In the genomic region with DNA sequence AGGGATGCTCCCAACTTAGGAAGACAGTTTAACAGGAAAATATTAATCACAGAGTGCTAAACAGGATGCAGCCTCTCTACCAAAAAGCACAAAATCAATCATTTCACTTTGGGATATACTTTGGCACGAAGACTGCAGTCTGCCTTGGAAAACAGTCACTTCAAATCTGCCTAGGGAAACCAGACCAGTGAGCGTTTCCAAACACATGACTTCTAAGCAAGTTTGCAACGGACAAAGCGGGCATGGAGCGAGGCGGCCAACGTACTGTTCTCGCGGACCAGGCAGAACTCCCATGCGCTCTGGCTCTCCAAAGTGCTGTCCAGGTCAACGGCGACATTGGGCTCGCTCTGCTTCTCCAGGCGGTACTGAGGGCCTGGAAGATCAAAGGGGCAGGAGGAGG, we compare ENCODE assay signal across 25 cellular contexts.
DNase-seq lines count a peak whose midpoint lies in the region; ATAC-seq, FAIRE-seq and TF ChIP-seq lines count a peak whose summit lies in the region.
"Had no signal": no experiment of that assay in that cellular context is flagged by ENCODE, and none has a peak within 500 bp of the region (broad histone marks: within the 10 kb centered on the region; RNA-seq: fewer than 3 reads in every experiment).

No MANE protein-coding gene starts in this region.

- no peaks in the 10 kb centered on the region for H3K9me3 ChIP-seq in kidney (ENCODE audit: control insufficient read depth in 1 of 2, low read length in 2 of 2)
- H3K9me3 ChIP-seq: mucosa of descending colon, psoas muscle had no signal

- H3K9me3 Mint-ChIP-seq in brain (peaks cover 6 to 19% (median 17%) of the 10 kb centered on the region in 5 experiments), nephron progenitor cell (no peaks in the 10 kb centered on the region)
- H3K9me3 Mint-ChIP-seq: activated naive CD4-positive, alpha-beta T cell treated with anti-CD3 and anti-CD28 coated beads, Interleukin-2, amount 50 U/mL, for 72 hours had no signal

- H3K4me1 Mint-ChIP-seq in brain = peaks cover 37% of the 10 kb centered on the region
- peaks cover 33% of the 10 kb centered on the region for H3K4me1 Mint-ChIP-seq in nephron progenitor cell

- no peak overlapping the region for H3K4me3 ChIP-seq in AG10803 (ENCODE audit: low read length)
- no peak overlapping the region for H3K4me3 ChIP-seq in kidney (ENCODE audit: low read length in 2 of 2)
- H3K4me3 ChIP-seq: GM12878, mucosa of descending colon, psoas muscle had no signal

- H3K4me3 Mint-ChIP-seq in brain (no peak overlapping the region), nephron progenitor cell (no peak overlapping the region)

- H3K36me3 Mint-ChIP-seq in brain (peaks cover 41% of the 10 kb centered on the region), nephron progenitor cell (ENCODE audit: low read depth) (peaks cover 15% of the 10 kb centered on the region)

- intact Hi-C loops in left ventricle myocardium superior (cut with micrococcal nuclease) (no loop called here), kidney (cut with DNase I) (no loop called here)

- H3K27me3 Mint-ChIP-seq in brain (no peaks in the 10 kb centered on the region), nephron progenitor cell (ENCODE audit: low read depth, poor library complexity) (no peaks in the 10 kb centered on the region)

- H3K4me1 ChIP-seq in kidney (ENCODE audit: control insufficient read depth in 1 of 2, insufficient read depth in 1 of 2, low read depth in 1 of 2, low read length in 2 of 2) = peaks cover 2 to 4% of the 10 kb centered on the region in 2 donors

- peak overlapping the region in 1 of 2 donors; percentile 16 for H3K27ac ChIP-seq in kidney (ENCODE audit: low read depth in 2 of 2, low read length in 2 of 2)
- H3K27ac ChIP-seq: psoas muscle had no signal

- DNase-seq in AG10803 (ENCODE audit: low read depth) (peak; percentile 26), left ventricle myocardium superior (peak; percentile 52), nephron progenitor cell (peak; percentile 10), NCI-H226 (no peak), kidney (no peak), DMS53 (lab: John Stamatoyannopoulos, UW) (no peak), AML-193 (lab: John Stamatoyannopoulos, UW) (no peak)
- DNase-seq: activated T-cell treated with anti-CD3 and anti-CD28 coated beads, Interleukin-2, amount 50 U/mL, for 48 hours; DMS79 treated with DMSO at 0.1 percent for 48 hours; mucosa of descending colon; NCI-H1048; NCI-H2029; NCI-H345; OCI-M1; SIG-M5; stimulated activated CD4-positive, alpha-beta T cell treated with anti-CD3 and anti-CD28 coated beads, Interleukin-4, amount 100 ng/mL, for 1 hour; stimulated activated naive CD8-positive, alpha-beta T cell treated with anti-CD3 and anti-CD28 coated beads, Interleukin-15, Interleukin-2, amounts not matched to agents 100 U/mL and 50 U/mL, for 24 hours; trophoblast cell had no signal

- TF ChIP-seq CTCF in AG10803 (conservative IDR thresholded peaks at IDR 0.05; ENCODE audit: low read length) = no peak
- TF ChIP-seq CTCF in brain (conservative IDR thresholded peaks at IDR 0.05) = no peak
- TF ChIP-seq CTCF in nephron progenitor cell (IDR thresholded peaks at IDR 0.05) = no peak
- TF ChIP-seq CTCF in kidney (IDR thresholded peaks at IDR 0.05; ENCODE audit: borderline replicate concordance, extremely low read depth, insufficient read depth) = no peak

- no peak for FAIRE-seq in kidney (lab: Jason Lieb, UNC)
- FAIRE-seq: A204.1, GM12878, TTC549 had no signal

- H3K36me3 ChIP-seq in kidney (ENCODE audit: control insufficient read depth in 1 of 2, insufficient read depth in 2 of 2, low read length in 2 of 2) = no peaks in the 10 kb centered on the region

- no peak overlapping the region for H3K9ac ChIP-seq in kidney (ENCODE audit: low read length in 2 of 2)

- peak; percentile 55 for ATAC-seq in left ventricle myocardium superior
- ATAC-seq: activated naive CD4-positive, alpha-beta T cell treated with anti-CD3 and anti-CD28 coated beads, Interleukin-2, amount 50 U/mL, for 72 hours; GM12878; left colon; mucosa of descending colon; psoas muscle; stimulated activated naive CD8-positive, alpha-beta T cell treated with anti-CD3 and anti-CD28 coated beads, Interleukin-15, Interleukin-2, amounts not matched to agents 100 U/mL and 50 U/mL, for 24 hours had no signal

- H3K27ac Mint-ChIP-seq in brain = peak overlapping the region in 4 of 5 experiments; percentile 2 to 61 (median 23)
- H3K27ac Mint-ChIP-seq in nephron progenitor cell = peak overlapping the region; percentile 73

Comparison
In these comparisons a context has a peak if more than half of its experiments do, and no peak if none do; other contexts are left out.
1. DNase-seq: peak in AG10803 (single experiment), left ventricle myocardium superior (single experiment) and nephron progenitor cell (single experiment); none in NCI-H226 (single experiment), kidney (single experiment), DMS53 (single experiment) and AML-193 (0 of 2).